3 cellular contexts compared by ENCODE assay signal in the genomic region with DNA sequence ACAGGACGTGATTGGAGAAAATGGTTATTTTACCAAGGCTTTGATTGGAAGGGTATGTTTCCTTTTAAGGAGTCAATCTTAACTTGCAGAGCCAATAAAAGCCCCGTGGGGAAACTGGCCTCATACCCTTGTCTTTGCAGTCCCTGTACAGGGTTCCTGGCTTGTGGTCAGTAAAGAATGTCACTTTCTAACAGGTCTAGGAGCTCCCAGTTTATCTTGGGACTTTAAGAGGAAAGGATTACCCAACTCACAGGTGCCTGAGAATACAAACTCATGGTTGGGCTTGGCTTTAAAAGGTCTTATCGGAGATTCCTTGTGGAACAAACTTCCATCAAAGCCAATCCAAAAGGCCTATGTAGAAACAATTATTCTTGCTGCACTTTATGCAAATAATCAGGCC.
TF ChIP-seq lines count a peak whose summit lies in the region.

No MANE protein-coding gene starts in this region.

TF ChIP-seq in liver, 16 proteins besides CTCF, POLR2A, EP300 and RAD21:
- TF ChIP-seq TAF1 (conservative IDR thresholded peaks at IDR 0.05): peak; percentile 27
- no peak for TF ChIP-seq NR2F2 (IDR thresholded peaks at IDR 0.05)

TF ChIP-seq in HepG2, 621 proteins besides CTCF, POLR2A, EP300 and RAD21:
- TF ChIP-seq ZNF552 (CRISPR knock-in tag; IDR thresholded peaks at IDR 0.05; ENCODE audit: borderline replicate concordance): no peak
- TF ChIP-seq CHD4 (IDR thresholded peaks at IDR 0.05; ENCODE audit: borderline replicate concordance, low read length): no peak
- TF ChIP-seq, protein P1, sequence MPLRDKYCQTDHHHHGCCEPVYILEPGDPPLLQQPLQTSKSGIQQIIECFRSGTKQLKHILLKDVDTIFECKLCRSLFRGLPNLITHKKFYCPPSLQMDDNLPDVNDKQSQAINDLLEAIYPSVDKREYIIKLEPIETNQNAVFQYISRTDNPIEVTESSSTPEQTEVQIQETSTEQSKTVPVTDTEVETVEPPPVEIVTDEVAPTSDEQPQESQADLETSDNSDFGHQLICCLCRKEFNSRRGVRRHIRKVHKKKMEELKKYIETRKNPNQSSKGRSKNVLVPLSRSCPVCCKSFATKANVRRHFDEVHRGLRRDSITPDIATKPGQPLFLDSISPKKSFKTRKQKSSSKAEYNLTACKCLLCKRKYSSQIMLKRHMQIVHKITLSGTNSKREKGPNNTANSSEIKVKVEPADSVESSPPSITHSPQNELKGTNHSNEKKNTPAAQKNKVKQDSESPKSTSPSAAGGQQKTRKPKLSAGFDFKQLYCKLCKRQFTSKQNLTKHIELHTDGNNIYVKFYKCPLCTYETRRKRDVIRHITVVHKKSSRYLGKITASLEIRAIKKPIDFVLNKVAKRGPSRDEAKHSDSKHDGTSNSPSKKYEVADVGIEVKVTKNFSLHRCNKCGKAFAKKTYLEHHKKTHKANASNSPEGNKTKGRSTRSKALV (CRISPR knock-in tag; IDR thresholded peaks at IDR 0.05): no peak
- TF ChIP-seq CEBPG (CRISPR knock-in tag; IDR thresholded peaks at IDR 0.05): no peak
- TF ChIP-seq ZMYM2 (CRISPR knock-in tag; IDR thresholded peaks at IDR 0.05): no peak
- TF ChIP-seq MED8 (CRISPR knock-in tag; IDR thresholded peaks at IDR 0.05; ENCODE audit: insufficient replicate concordance): no peak
- TF ChIP-seq, protein P2, sequence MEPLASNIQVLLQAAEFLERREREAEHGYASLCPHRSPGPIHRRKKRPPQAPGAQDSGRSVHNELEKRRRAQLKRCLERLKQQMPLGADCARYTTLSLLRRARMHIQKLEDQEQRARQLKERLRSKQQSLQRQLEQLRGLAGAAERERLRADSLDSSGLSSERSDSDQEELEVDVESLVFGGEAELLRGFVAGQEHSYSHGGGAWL (CRISPR knock-in tag; IDR thresholded peaks at IDR 0.05): no peak
- no peak for TF ChIP-seq PCBP2 (optimal IDR thresholded peaks at IDR 0.05; ENCODE audit: low read depth, low read length, poor library complexity, severe bottlenecking)
- TF ChIP-seq ZNF33B (CRISPR knock-in tag; IDR thresholded peaks at IDR 0.05): no peak
- TF ChIP-seq DNMT1 (CRISPR knock-in tag; IDR thresholded peaks at IDR 0.05): no peak
- TF ChIP-seq THYN1 (CRISPR knock-in tag; IDR thresholded peaks at IDR 0.05; ENCODE audit: borderline replicate concordance, low read depth): no peak
- TF ChIP-seq HNF4G (IDR thresholded peaks at IDR 0.05; ENCODE audit: borderline replicate concordance, low read depth, low read length): no peak
- no peak for TF ChIP-seq HNF4G (CRISPR knock-in tag; IDR thresholded peaks at IDR 0.05; ENCODE audit: borderline replicate concordance, low read depth)
- TF ChIP-seq ZNF780A (CRISPR knock-in tag; IDR thresholded peaks at IDR 0.05): no peak
- no peak for TF ChIP-seq ZNF335 (CRISPR knock-in tag; IDR thresholded peaks at IDR 0.05)
- no peak for TF ChIP-seq NR2F1 (CRISPR knock-in tag; IDR thresholded peaks at IDR 0.05)
- no peak for TF ChIP-seq ZFP90 (CRISPR knock-in tag; IDR thresholded peaks at IDR 0.05; ENCODE audit: borderline replicate concordance)
- TF ChIP-seq, protein P3, sequence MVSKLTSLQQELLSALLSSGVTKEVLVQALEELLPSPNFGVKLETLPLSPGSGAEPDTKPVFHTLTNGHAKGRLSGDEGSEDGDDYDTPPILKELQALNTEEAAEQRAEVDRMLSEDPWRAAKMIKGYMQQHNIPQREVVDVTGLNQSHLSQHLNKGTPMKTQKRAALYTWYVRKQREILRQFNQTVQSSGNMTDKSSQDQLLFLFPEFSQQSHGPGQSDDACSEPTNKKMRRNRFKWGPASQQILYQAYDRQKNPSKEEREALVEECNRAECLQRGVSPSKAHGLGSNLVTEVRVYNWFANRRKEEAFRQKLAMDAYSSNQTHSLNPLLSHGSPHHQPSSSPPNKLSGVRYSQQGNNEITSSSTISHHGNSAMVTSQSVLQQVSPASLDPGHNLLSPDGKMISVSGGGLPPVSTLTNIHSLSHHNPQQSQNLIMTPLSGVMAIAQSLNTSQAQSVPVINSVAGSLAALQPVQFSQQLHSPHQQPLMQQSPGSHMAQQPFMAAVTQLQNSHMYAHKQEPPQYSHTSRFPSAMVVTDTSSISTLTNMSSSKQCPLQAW (CRISPR knock-in tag; IDR thresholded peaks at IDR 0.05): no peak
TF ChIP-seq in HepG2: peak in this region for 0.

TF ChIP-seq in H1, 55 proteins besides CTCF, POLR2A, EP300 and RAD21:
- TF ChIP-seq, protein P4, sequence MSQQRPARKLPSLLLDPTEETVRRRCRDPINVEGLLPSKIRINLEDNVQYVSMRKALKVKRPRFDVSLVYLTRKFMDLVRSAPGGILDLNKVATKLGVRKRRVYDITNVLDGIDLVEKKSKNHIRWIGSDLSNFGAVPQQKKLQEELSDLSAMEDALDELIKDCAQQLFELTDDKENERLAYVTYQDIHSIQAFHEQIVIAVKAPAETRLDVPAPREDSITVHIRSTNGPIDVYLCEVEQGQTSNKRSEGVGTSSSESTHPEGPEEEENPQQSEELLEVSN (IDR thresholded peaks at IDR 0.05): no peak
- TF ChIP-seq SRF (IDR thresholded peaks at IDR 0.05; ENCODE audit: low read depth, low read length): 0 out of 2 replicates have a peak, but pooled peaks have one; percentile 28
